8 cellular contexts compared by ENCODE assay signal in the genomic region with DNA sequence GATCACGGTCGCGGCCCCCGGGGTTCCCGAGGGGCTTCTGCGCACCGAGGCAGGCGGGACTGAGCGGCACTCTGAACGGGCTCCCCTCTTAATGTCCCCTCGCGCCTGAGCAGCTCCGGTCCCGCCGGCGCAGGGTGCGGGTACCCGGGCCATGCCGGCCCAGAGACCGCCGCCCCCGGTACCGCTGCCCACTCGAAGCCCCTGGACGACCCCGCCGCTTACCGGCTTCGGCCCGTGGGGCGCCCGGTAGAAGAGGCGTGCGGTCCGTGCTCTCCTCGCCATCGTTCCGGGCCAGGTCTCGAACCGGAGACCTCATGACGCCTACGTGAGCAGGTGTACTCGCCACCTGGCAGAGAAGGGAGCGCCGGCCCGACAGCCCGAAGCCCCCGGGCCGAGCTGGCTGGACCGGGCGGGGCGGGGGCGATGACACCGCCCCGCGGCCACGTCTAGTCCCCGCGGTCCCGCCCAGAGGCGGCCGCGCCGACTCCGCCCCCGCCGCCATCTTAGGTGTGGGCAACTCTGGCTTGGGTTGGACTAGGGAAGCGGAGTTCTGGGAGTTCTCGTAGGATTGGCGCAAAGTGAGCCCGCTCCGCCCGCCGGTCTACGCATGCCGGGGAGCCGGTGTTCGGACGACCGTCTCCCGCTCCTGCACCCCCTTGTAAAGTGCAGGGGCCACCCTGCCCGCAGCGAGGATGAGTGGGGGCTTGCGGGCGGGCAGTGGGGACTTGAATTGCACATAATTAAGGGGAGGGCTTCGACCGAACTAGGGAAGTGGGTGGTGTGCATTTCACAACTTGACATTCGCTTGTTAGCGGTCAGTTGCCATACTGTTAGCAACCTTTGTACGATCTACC. TPM values are rescaled to one million over a fixed set of nuclear protein-coding genes. Genes with fewer than 3 reads are reported as not detected.
A peak's percentile ranks its signal among the peaks of the same experiment; 100 is the strongest.
DNase-seq lines count a peak whose midpoint lies in the region; ATAC-seq, FAIRE-seq and TF ChIP-seq lines count a peak whose summit lies in the region.

A gene with protein sequence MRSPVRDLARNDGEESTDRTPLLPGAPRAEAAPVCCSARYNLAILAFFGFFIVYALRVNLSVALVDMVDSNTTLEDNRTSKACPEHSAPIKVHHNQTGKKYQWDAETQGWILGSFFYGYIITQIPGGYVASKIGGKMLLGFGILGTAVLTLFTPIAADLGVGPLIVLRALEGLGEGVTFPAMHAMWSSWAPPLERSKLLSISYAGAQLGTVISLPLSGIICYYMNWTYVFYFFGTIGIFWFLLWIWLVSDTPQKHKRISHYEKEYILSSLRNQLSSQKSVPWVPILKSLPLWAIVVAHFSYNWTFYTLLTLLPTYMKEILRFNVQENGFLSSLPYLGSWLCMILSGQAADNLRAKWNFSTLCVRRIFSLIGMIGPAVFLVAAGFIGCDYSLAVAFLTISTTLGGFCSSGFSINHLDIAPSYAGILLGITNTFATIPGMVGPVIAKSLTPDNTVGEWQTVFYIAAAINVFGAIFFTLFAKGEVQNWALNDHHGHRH (minus strand): TSS at position 422 of the 854 bp plus-strand sequence. CDS start 106 bp downstream, at position 316.

- peak within 1 kb of the TSS; percentile 71 for H3K4me2 ChIP-seq in mesendoderm (ENCODE audit: low read length)

- H3K27me3 ChIP-seq in Caco-2 (replicated peaks; ENCODE audit: control insufficient read depth, insufficient read depth, low read length) (no peaks in the 10 kb centered on the region), endocrine pancreas (ENCODE audit: control insufficient read depth, insufficient read depth, low read length) (no peaks in the 10 kb centered on the region), mesendoderm (ENCODE audit: insufficient read depth, low read length, poor library complexity) (no peaks in the 10 kb centered on the region)

- H3K27ac ChIP-seq in mesendoderm (ENCODE audit: low read depth, low read length) = peak within 1 kb of the TSS; percentile 38

- no peak within 1 kb of the TSS for H2AK5ac ChIP-seq in mesendoderm (ENCODE audit: low read length)

- no TSS peak for BruUV-seq in Caco-2 (replicated peaks; lab: Mats Ljungman, UMichigan)

- H3K79me2 ChIP-seq in mesendoderm (ENCODE audit: control insufficient read depth, insufficient read depth, low read length) = no peaks in the 10 kb centered on the region

- H3K79me1 ChIP-seq in mesendoderm (ENCODE audit: low read length) = no peaks in the 10 kb centered on the region

- no peaks in the 10 kb centered on the region for H3K9me3 ChIP-seq in Caco-2
- no peaks in the 10 kb centered on the region for H3K9me3 ChIP-seq in endocrine pancreas (ENCODE audit: control insufficient read depth, low read length)

- H3K4me1 Mint-ChIP-seq in Caco-2 (ENCODE audit: low read depth, unreplicated experiment) = peaks cover 12% of the 10 kb centered on the region

- no peak within 1 kb of the TSS for H2BK15ac ChIP-seq in mesendoderm (replicated peaks; ENCODE audit: low read depth)

- no peak within 1 kb of the TSS for H4K8ac ChIP-seq in mesendoderm (ENCODE audit: low read depth, low read length)

- no peaks in the 10 kb centered on the region for H3K9me3 Mint-ChIP-seq in Caco-2 (ENCODE audit: unreplicated experiment)

- peak; percentile 83 for ATAC-seq in GM21381 (IDR thresholded peaks at IDR 0.05; ENCODE audit: unreplicated experiment)

- DNase-seq in Caco-2 (peak; percentile 94), HTR-8/SVneo (ENCODE audit: insufficient read length, low spot score) (peak; percentile 91), NOMO-1 treated with DMSO at 0.1 percent for 48 hours (lab: John Stamatoyannopoulos, UW; ENCODE audit: unreplicated experiment) (peak; percentile 99), mesendoderm (peak; percentile 97)
- DNase-seq in activated CD8-positive, alpha-beta memory T cell treated with anti-CD3 and anti-CD28 coated beads, Interleukin-2, amount 50 U/mL, for 1 hour (ENCODE audit: extremely low read depth) = peak; percentile 48
- peak; percentile 82 for DNase-seq in stimulated activated CD8-positive, alpha-beta memory T cell treated with anti-CD3 and anti-CD28 coated beads, Interleukin-12 subunit alpha, Interleukin-12 subunit beta, amount 100 ng/mL, for 4 hours (ENCODE audit: low read depth)

- peak within 1 kb of the TSS; percentile 89 for H3K56ac ChIP-seq in mesendoderm (ENCODE audit: low read length)

- CTCF ChIA-PET in Caco-2 (lab: Charles Lee) = interaction anchor here (0.7 to 1.3 kb wide), 9 partner anchors 8 to 1558 kb away, joined by 3 to 5 read pairs (median 3); partner anchors contain the start of genes EEF1A1 and MTO1

- intact Hi-C loops in Caco-2 (cut with micrococcal nuclease; ENCODE audit: unreplicated experiment) = loop anchor here (1.0 to 5.0 kb wide), 3 partner anchors 73 to 201 kb away; partner anchors contain the start of genes CGAS and EEF1A1

- POLR2A ChIA-PET in Caco-2 (lab: Charles Lee) = interaction anchor here (0.5 to 2.3 kb wide), 13 partner anchors 12 to 1590 kb away, joined by 3 to 19 read pairs (median 5); partner anchors contain the start of genes EEF1A1 and MTO1

- peak; percentile 55 for FAIRE-seq in HTR-8/SVneo (lab: Jason Lieb, UNC)

- H3K27me3 Mint-ChIP-seq in Caco-2 (ENCODE audit: insufficient read depth, unreplicated experiment) = no peaks in the 10 kb centered on the region

- H3K23ac ChIP-seq in mesendoderm (ENCODE audit: low read length) = no peak within 1 kb of the TSS

- H3K4me3 Mint-ChIP-seq in Caco-2 (ENCODE audit: unreplicated experiment) = peak within 1 kb of the TSS; percentile 87

- peak within 1 kb of the TSS; percentile 79 for H3K9ac ChIP-seq in endocrine pancreas (ENCODE audit: control insufficient read depth, insufficient read depth, low read length)
- H3K9ac ChIP-seq in mesendoderm (ENCODE audit: low read length) = peak within 1 kb of the TSS; percentile 73

- H3K18ac ChIP-seq in mesendoderm (ENCODE audit: low read length) = peak within 1 kb of the TSS; percentile 56

- no CpG with 5 or more reads among the region's 90 CpGs for WGBS in mesendoderm (ENCODE audit: extremely low coverage, insufficient coverage, low lambda C conversion rate)

- H3K4ac ChIP-seq in mesendoderm (ENCODE audit: low read depth, low read length) = no peak within 1 kb of the TSS

- peak within 1 kb of the TSS; percentile 85 for H3K4me3 ChIP-seq in Caco-2 (ENCODE audit: low read depth, low read length)
- H3K4me3 ChIP-seq in endocrine pancreas (ENCODE audit: control insufficient read depth, insufficient read depth, low read length) = peak within 1 kb of the TSS; percentile 91
- H3K4me3 ChIP-seq in mesendoderm (ENCODE audit: low read length) = peak within 1 kb of the TSS; percentile 78

- peak within 1 kb of the TSS; percentile 96 for H3K27ac Mint-ChIP-seq in Caco-2 (ENCODE audit: unreplicated experiment)

- no peak for TF ChIP-seq CTCF in Caco-2 (IDR thresholded peaks at IDR 0.05; ENCODE audit: insufficient read depth in 1 of 2, low read depth in 1 of 2, low read length in 1 of 2, severe bottlenecking in 1 of 2, unreplicated experiment in 1 of 2)

- peaks cover 22% of the 10 kb centered on the region for H3K36me3 Mint-ChIP-seq in Caco-2 (ENCODE audit: insufficient read depth, unreplicated experiment)

- peaks cover 25% of the 10 kb centered on the region for H3K4me1 ChIP-seq in Caco-2
- peaks cover 9% of the 10 kb centered on the region for H3K4me1 ChIP-seq in endocrine pancreas (ENCODE audit: control insufficient read depth, insufficient read depth, low read length)
- no peaks in the 10 kb centered on the region for H3K4me1 ChIP-seq in mesendoderm (ENCODE audit: control insufficient read depth, low read depth, low read length)

- H4K5ac ChIP-seq in mesendoderm (ENCODE audit: low read length) = no peak within 1 kb of the TSS

- H2BK120ac ChIP-seq in mesendoderm (ENCODE audit: low read depth, low read length) = no peak within 1 kb of the TSS

- H3K36me3 ChIP-seq in Caco-2 (ENCODE audit: control insufficient read depth, insufficient read depth, low read length) = no peaks in the 10 kb centered on the region; the same call in 1 of the 2 replicates
- no peaks in the 10 kb centered on the region for H3K36me3 ChIP-seq in endocrine pancreas (ENCODE audit: control insufficient read depth, insufficient read depth, low read length)
- H3K36me3 ChIP-seq in mesendoderm (ENCODE audit: control insufficient read depth, insufficient read depth, low read length) = no peaks in the 10 kb centered on the region

- no peak within 1 kb of the TSS for H2BK5ac ChIP-seq in mesendoderm (ENCODE audit: low read length)

RNA-seq across cellular contexts. Expression of the gene that starts here (rescaled TPM):
- 13.0 TPM in 2 replicates for total RNA-seq in Caco-2 (2022)
- polyA plus RNA-seq in mesendoderm (2013, experiment 1 of 2) = 3.8 TPM
- polyA plus RNA-seq in mesendoderm (2013, experiment 2 of 2) = 4.4 TPM

Comparison
In these comparisons a context has a peak if more than half of its experiments do, and no peak if none do; other contexts are left out.
1. Peak in every context shown above with its lines: DNase-seq, ATAC-seq, H3K4me3 ChIP-seq and H3K27ac ChIP-seq.
2. DNase-seq: peak in every context shown above with its lines; median percentile 99 in NOMO-1 treated with DMSO at 0.1 percent for 48 hours; 97 in mesendoderm; 94 in Caco-2; 91 in HTR-8/SVneo; 82 in stimulated activated CD8-positive, alpha-beta memory T cell treated with anti-CD3 and anti-CD28 coated beads, Interleukin-12 subunit alpha, Interleukin-12 subunit beta, amount 100 ng/mL, for 4 hours; 48 in activated CD8-positive, alpha-beta memory T cell treated with anti-CD3 and anti-CD28 coated beads, Interleukin-2, amount 50 U/mL, for 1 hour.